Comparison of ENCODE assay signal across 22 cellular contexts in the genomic region with DNA sequence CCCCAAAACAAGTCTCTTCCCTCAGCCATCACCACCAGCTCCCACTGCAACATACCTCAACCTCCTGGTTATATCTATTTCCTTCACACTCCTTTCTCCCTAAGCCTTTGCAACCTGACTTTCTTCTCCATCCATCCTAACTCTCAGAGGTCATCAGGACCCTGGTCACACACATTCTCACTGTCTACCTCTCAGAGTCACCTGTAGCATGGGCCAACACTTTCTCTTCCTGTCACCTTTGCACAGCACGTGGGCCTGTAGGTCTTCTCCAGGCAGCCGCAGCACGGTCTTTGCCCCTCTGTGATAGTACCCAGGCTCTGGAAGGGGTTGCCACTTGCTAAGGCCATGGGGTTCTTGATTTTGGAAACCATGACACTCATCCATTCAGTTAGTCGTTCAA.
DNase-seq lines count a peak whose midpoint lies in the region; ATAC-seq and TF ChIP-seq lines count a peak whose summit lies in the region.
"Had no signal": no experiment of that assay in that cellular context is flagged by ENCODE, and none has a peak within 500 bp of the region (broad histone marks: within the 10 kb centered on the region; RNA-seq: fewer than 3 reads in every experiment).

No MANE protein-coding gene starts in this region.

- H3K9me3 Mint-ChIP-seq in brain (peaks cover 0 to 19% (median 4%) of the 10 kb centered on the region in 5 experiments), nephron (no peaks in the 10 kb centered on the region)
- no peaks in the 10 kb centered on the region for H3K9me3 Mint-ChIP-seq in activated CD8-positive, alpha-beta T cell treated with anti-CD3 and anti-CD28 coated beads, Interleukin-2, amount 10 ng/mL, durations not matched to agents 7 days and 5 days (ENCODE audit: insufficient read depth)

- DNase-seq in OCI-M2 (lab: John Stamatoyannopoulos, UW; ENCODE audit: unreplicated experiment) (no peak), T-helper 17 cell (no peak), T-helper 1 cell (no peak)
- DNase-seq in activated CD8-positive, alpha-beta T cell treated with anti-CD3 and anti-CD28 coated beads, Interleukin-2, amount 10 ng/mL, durations not matched to agents 7 days and 5 days = no peak
- DNase-seq: 8988T, AML-193, DMS79, HFFc6, KG1, NCI-H1092, NCI-H1436, NCI-H2029 treated with DMSO at 0.1 percent for 48 hours, NCI-H226, NCI-H510A treated with DMSO at 0.1 percent for 48 hours, NCI-H748 treated with DMSO at 0.1 percent for 48 hours, SIG-M5, SK-N-SH had no signal

- CTCF ChIA-PET in activated CD8-positive, alpha-beta T cell treated with anti-CD3 and anti-CD28 coated beads, Interleukin-2, amount 10 ng/mL, durations not matched to agents 7 days and 5 days (lab: Charles Lee) = no interaction called here

- TF ChIP-seq CTCF in 22Rv1 (IDR thresholded peaks at IDR 0.05) (no peak), brain (conservative IDR thresholded peaks at IDR 0.05) (no peak), nephron (IDR thresholded peaks at IDR 0.05; ENCODE audit: unreplicated experiment in 3 of 3) (no peak)

- H3K27ac ChIP-seq in 22Rv1 = peak overlapping the region; percentile 99
- peak overlapping the region; percentile 25 for H3K27ac ChIP-seq in HUES48 (ENCODE audit: low read depth, low read length)

- peaks cover 62% of the 10 kb centered on the region for H3K4me1 ChIP-seq in HUES48 (ENCODE audit: control insufficient read depth, insufficient read depth, low read length)

- H3K27me3 ChIP-seq in HUES48 (ENCODE audit: control insufficient read depth, insufficient read depth, low read length) = no peaks in the 10 kb centered on the region

- H3K4me1 Mint-ChIP-seq in brain (peaks cover 67% of the 10 kb centered on the region), nephron (peaks cover 61% of the 10 kb centered on the region), T-helper 17 cell (no peaks in the 10 kb centered on the region)
- no peaks in the 10 kb centered on the region for H3K4me1 Mint-ChIP-seq in activated CD8-positive, alpha-beta T cell treated with anti-CD3 and anti-CD28 coated beads, Interleukin-2, amount 10 ng/mL, durations not matched to agents 7 days and 5 days (ENCODE audit: low read depth)

- no peak for ATAC-seq in activated CD8-positive, alpha-beta T cell treated with anti-CD3 and anti-CD28 coated beads, Interleukin-2, amount 10 ng/mL, durations not matched to agents 7 days and 5 days
- no peak for ATAC-seq in T-helper 17 cell
- ATAC-seq: Panc1 had no signal

- H3K36me3 ChIP-seq in HUES48 (ENCODE audit: control insufficient read depth, insufficient read depth, low read length) = no peaks in the 10 kb centered on the region

- peaks cover 17% of the 10 kb centered on the region for H3K27me3 Mint-ChIP-seq in brain
- H3K27me3 Mint-ChIP-seq in nephron (ENCODE audit: low read depth) = peaks cover 4% of the 10 kb centered on the region
- H3K27me3 Mint-ChIP-seq in activated CD8-positive, alpha-beta T cell treated with anti-CD3 and anti-CD28 coated beads, Interleukin-2, amount 10 ng/mL, durations not matched to agents 7 days and 5 days (ENCODE audit: low read depth) = no peaks in the 10 kb centered on the region
- no peaks in the 10 kb centered on the region for H3K27me3 Mint-ChIP-seq in T-helper 17 cell

- H3K9me3 ChIP-seq in HUES48 (ENCODE audit: control insufficient read depth, insufficient read depth, low read length) (no peaks in the 10 kb centered on the region), T-helper 17 cell (ENCODE audit: control insufficient read depth, low read length, poor library complexity, severe bottlenecking) (no peaks in the 10 kb centered on the region)
- H3K9me3 ChIP-seq: SK-N-SH had no signal

- H3K27ac Mint-ChIP-seq in brain = peak overlapping the region in 4 of 5 experiments; percentile 13 to 75 (median 44)
- H3K27ac Mint-ChIP-seq in nephron = peak overlapping the region; percentile 76 to 90 (median 84)
- H3K27ac Mint-ChIP-seq in activated CD8-positive, alpha-beta T cell treated with anti-CD3 and anti-CD28 coated beads, Interleukin-2, amount 10 ng/mL, durations not matched to agents 7 days and 5 days = no peak overlapping the region
- H3K27ac Mint-ChIP-seq in T-helper 17 cell = no peak overlapping the region
- H3K27ac Mint-ChIP-seq: HFFc6 had no signal

- H3K4me3 ChIP-seq in HUES48 (ENCODE audit: low read depth, low read length) = no peak overlapping the region

- H3K36me3 Mint-ChIP-seq in brain (no peaks in the 10 kb centered on the region), nephron (ENCODE audit: low read depth) (no peaks in the 10 kb centered on the region), T-helper 17 cell (ENCODE audit: low read depth) (no peaks in the 10 kb centered on the region)
- H3K36me3 Mint-ChIP-seq in activated CD8-positive, alpha-beta T cell treated with anti-CD3 and anti-CD28 coated beads, Interleukin-2, amount 10 ng/mL, durations not matched to agents 7 days and 5 days (ENCODE audit: low read depth) = no peaks in the 10 kb centered on the region

- H3K4me3 Mint-ChIP-seq in brain = no peak overlapping the region
- peak overlapping the region in 1 of 3 experiments; percentile 0 for H3K4me3 Mint-ChIP-seq in nephron
- H3K4me3 Mint-ChIP-seq in activated CD8-positive, alpha-beta T cell treated with anti-CD3 and anti-CD28 coated beads, Interleukin-2, amount 10 ng/mL, durations not matched to agents 7 days and 5 days = no peak overlapping the region
- no peak overlapping the region for H3K4me3 Mint-ChIP-seq in T-helper 17 cell
- H3K4me3 Mint-ChIP-seq: HFFc6 had no signal

- no peak overlapping the region for H3K9ac ChIP-seq in HUES48 (ENCODE audit: low read depth, low read length)
- H3K9ac ChIP-seq: SK-N-SH had no signal

- POLR2A ChIA-PET in activated CD8-positive, alpha-beta T cell treated with anti-CD3 and anti-CD28 coated beads, Interleukin-2, amount 10 ng/mL, durations not matched to agents 7 days and 5 days (lab: Charles Lee) = no interaction called here

Comparison
In these comparisons a context has a peak if more than half of its experiments do, and no peak if none do; other contexts are left out.
1. H3K27ac Mint-ChIP-seq: peak in brain (4 of 5) and nephron (3 of 3); none in activated CD8-positive, alpha-beta T cell treated with anti-CD3 and anti-CD28 coated beads, Interleukin-2, amount 10 ng/mL, durations not matched to agents 7 days and 5 days (single experiment) and T-helper 17 cell (single experiment).